8 cellular contexts compared by ENCODE assay signal in the genomic region with DNA sequence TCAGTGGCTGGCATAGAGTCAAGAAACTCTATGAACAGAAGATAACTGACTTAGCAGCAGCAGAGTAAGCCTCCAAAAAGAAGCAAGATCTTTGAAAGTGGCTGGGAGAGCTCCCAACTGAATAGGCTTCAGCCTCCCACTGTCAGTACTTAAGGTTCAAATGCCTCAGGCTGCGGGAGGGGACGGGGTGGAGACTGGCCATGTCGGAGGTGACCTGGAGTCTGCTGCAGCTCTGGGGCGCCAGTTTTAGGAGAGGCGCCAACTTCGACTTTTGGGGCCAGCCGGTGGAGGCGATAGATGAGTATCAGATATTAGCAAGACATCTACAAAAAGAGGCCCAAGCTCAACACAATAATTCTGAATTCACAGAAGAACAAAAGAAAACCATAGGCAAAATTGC.
"Had no signal": no experiment of that assay in that cellular context is flagged by ENCODE, and none has a peak within 500 bp of the region (broad histone marks: within the 10 kb centered on the region; RNA-seq: fewer than 3 reads in every experiment).

No MANE protein-coding gene starts in this region.

- H3K9me3 ChIP-seq: HAP-1 had no signal

- H3K4me1 Mint-ChIP-seq: IgD-negative memory B cell had no signal

- DNase-seq: GM23248, GOT3, H7, HFFc6 had no signal

- H3K36me3 ChIP-seq: HAP-1 had no signal

- H3K27ac Mint-ChIP-seq: HFFc6, IgD-negative memory B cell had no signal

- H3K27ac ChIP-seq: GM23248, HL-60 had no signal

- H3K9me3 Mint-ChIP-seq: HFFc6, IgD-negative memory B cell had no signal

- H3K4me3 ChIP-seq: GM23248, HAP-1 had no signal

- ATAC-seq: HCT116 had no signal

- H3K4me3 Mint-ChIP-seq: HFFc6, IgD-negative memory B cell had no signal

- H3K36me3 Mint-ChIP-seq: IgD-negative memory B cell had no signal
